ENCODE assay signal across 1 cellular context in genomic region chr2:48137829-48138228, GRCh38.
A peak's percentile ranks its signal among the peaks of the same experiment; 100 is the strongest.
TF ChIP-seq lines count a peak whose summit lies in the region.

No MANE protein-coding gene starts in this region.

TF ChIP-seq in HepG2, 621 proteins besides CTCF, POLR2A, EP300 and RAD21 (continued from another document):
- TF ChIP-seq GATAD2A (CRISPR knock-in tag; IDR thresholded peaks at IDR 0.05), result 0 out of 2 replicates have a peak, but pooled peaks have one; percentile 32
- TF ChIP-seq ESRRA (CRISPR knock-in tag; IDR thresholded peaks at IDR 0.05; ENCODE audit: low read depth), result no peak
- 0 out of 2 replicates have a peak, but pooled peaks have one; percentile 51 for TF ChIP-seq ZNF512 (CRISPR knock-in tag; IDR thresholded peaks at IDR 0.05)
- TF ChIP-seq ZNF496 (CRISPR knock-in tag; IDR thresholded peaks at IDR 0.05; ENCODE audit: insufficient replicate concordance), result no peak
- TF ChIP-seq ZNF737 (CRISPR knock-in tag; IDR thresholded peaks at IDR 0.05; ENCODE audit: borderline replicate concordance), result no peak
- TF ChIP-seq HIC2 (CRISPR knock-in tag; IDR thresholded peaks at IDR 0.05; ENCODE audit: low read depth), result peak; percentile 29; the same call in 1 of the 2 replicates
- peak; percentile 22; the same call in 1 of the 2 replicates for TF ChIP-seq UBTF (CRISPR knock-in tag; IDR thresholded peaks at IDR 0.05)
- TF ChIP-seq ZNF225 (CRISPR knock-in tag; IDR thresholded peaks at IDR 0.05), result no peak
- 0 out of 2 replicates have a peak, but pooled peaks have one; percentile 24 for TF ChIP-seq HNRNPL (IDR thresholded peaks at IDR 0.05; ENCODE audit: low read depth, low read length)
- TF ChIP-seq CBX5 (CRISPR knock-in tag; IDR thresholded peaks at IDR 0.05; ENCODE audit: borderline replicate concordance), result peak; percentile 81; the same call in 1 of the 2 replicates
- no peak for TF ChIP-seq KMT2B (CRISPR knock-in tag; IDR thresholded peaks at IDR 0.05)
